ENCODE assay signal across 12 cellular contexts in the genomic region with DNA sequence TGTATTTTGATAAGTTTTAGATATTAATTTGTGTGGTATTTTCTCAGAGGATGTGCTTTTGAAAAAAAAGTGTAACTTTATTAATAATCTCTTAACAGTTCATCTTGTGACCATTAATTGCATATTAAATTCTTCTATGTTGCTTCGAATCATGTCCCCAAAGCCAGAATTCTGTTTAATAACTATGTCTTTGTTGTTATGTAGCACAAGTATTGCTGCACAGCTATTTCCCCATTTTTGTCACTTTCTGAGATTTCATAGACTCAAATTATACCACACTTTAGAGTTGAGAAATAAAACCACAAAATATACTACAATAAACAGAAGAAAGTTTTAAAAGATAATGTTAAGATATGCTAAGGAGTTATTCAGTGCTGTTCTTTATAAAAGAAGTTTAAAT. TPM values are rescaled to one million over a fixed set of nuclear protein-coding genes. Genes with fewer than 3 reads are reported as not detected.
A peak's percentile ranks its signal among the peaks of the same experiment; 100 is the strongest.
DNase-seq lines count a peak whose midpoint lies in the region; ATAC-seq and TF ChIP-seq lines count a peak whose summit lies in the region.
"Had no signal": no experiment of that assay in that cellular context is flagged by ENCODE, and none has a peak within 500 bp of the region (broad histone marks: within the 10 kb centered on the region; RNA-seq: fewer than 3 reads in every experiment).

No MANE protein-coding gene starts in this region.

- peak; percentile 48 to 68 for DNase-seq in AML-193 (lab: John Stamatoyannopoulos, UW)
- DNase-seq in MM.1S: peak; percentile 24
- DNase-seq in endothelial cell (ENCODE audit: low spot score): no peak
- DNase-seq in activated CD8-positive, alpha-beta T cell treated with anti-CD3 and anti-CD28 coated beads, Interleukin-2, amount 10 ng/mL, durations not matched to agents 7 days and 5 days: no peak
- no peak for DNase-seq in germinal center (ENCODE audit: low spot score)
- no peak for DNase-seq in AG08396 (ENCODE audit: low spot score)
- no peak for DNase-seq in osteocyte (ENCODE audit: extremely low spot score, unreplicated experiment)
- DNase-seq: activated T-cell treated with anti-CD3 and anti-CD28 coated beads, Interleukin-2, amount 50 U/mL, for 24 hours; NCI-H524; occipital lobe; stimulated activated CD4-positive, alpha-beta T cell treated with anti-CD3 and anti-CD28 coated beads, Interleukin-4, amount 100 ng/mL, for 4 hours had no signal

- ATAC-seq in activated CD8-positive, alpha-beta T cell treated with anti-CD3 and anti-CD28 coated beads, Interleukin-2, amount 10 ng/mL, durations not matched to agents 7 days and 5 days: no peak

- H4K20me1 ChIP-seq in MM.1S (ENCODE audit: insufficient read depth, low read length): 0 out of 2 replicates have a peak, but pooled peaks cover 6% of the 10 kb centered on the region

- no peaks in the 10 kb centered on the region for H3K9me3 Mint-ChIP-seq in endothelial cell (ENCODE audit: unreplicated experiment)
- H3K9me3 Mint-ChIP-seq in activated CD8-positive, alpha-beta T cell treated with anti-CD3 and anti-CD28 coated beads, Interleukin-2, amount 10 ng/mL, durations not matched to agents 7 days and 5 days (ENCODE audit: insufficient read depth): no peaks in the 10 kb centered on the region
- H3K9me3 Mint-ChIP-seq in osteocyte (ENCODE audit: unreplicated experiment): no peaks in the 10 kb centered on the region
- H3K9me3 Mint-ChIP-seq: activated T-cell treated with anti-CD3 and anti-CD28 coated beads, Interleukin-2, amount 50 U/mL, for 24 hours had no signal

- H3K79me2 ChIP-seq in MM.1S (ENCODE audit: low read length) (peaks cover 98% of the 10 kb centered on the region), parathyroid adenoma (no peaks in the 10 kb centered on the region)

- CTCF ChIA-PET in activated CD8-positive, alpha-beta T cell treated with anti-CD3 and anti-CD28 coated beads, Interleukin-2, amount 10 ng/mL, durations not matched to agents 7 days and 5 days (lab: Charles Lee): no interaction called here

- H3K9me2 ChIP-seq in MM.1S (replicated peaks; ENCODE audit: insufficient read depth, low read length): no peaks in the 10 kb centered on the region

- H3K4me1 ChIP-seq in MM.1S (ENCODE audit: low read length): 0 out of 2 replicates have a peak, but pooled peaks cover under 1% of the 10 kb centered on the region
- no peaks in the 10 kb centered on the region for H3K4me1 ChIP-seq in parathyroid adenoma

- H3F3A ChIP-seq in MM.1S (ENCODE audit: insufficient read depth, low read length): peaks cover 43% of the 10 kb centered on the region

- POLR2A ChIA-PET in activated CD8-positive, alpha-beta T cell treated with anti-CD3 and anti-CD28 coated beads, Interleukin-2, amount 10 ng/mL, durations not matched to agents 7 days and 5 days (lab: Charles Lee): no interaction called here

- H3K27ac Mint-ChIP-seq in endothelial cell (ENCODE audit: unreplicated experiment) (no peak overlapping the region), osteocyte (ENCODE audit: unreplicated experiment) (no peak overlapping the region)
- no peak overlapping the region for H3K27ac Mint-ChIP-seq in activated CD8-positive, alpha-beta T cell treated with anti-CD3 and anti-CD28 coated beads, Interleukin-2, amount 10 ng/mL, durations not matched to agents 7 days and 5 days
- H3K27ac Mint-ChIP-seq: activated T-cell treated with anti-CD3 and anti-CD28 coated beads, Interleukin-2, amount 50 U/mL, for 24 hours had no signal

- H3K4me2 ChIP-seq in MM.1S (ENCODE audit: low read depth, low read length) (peak overlapping the region; percentile 56), parathyroid adenoma (ENCODE audit: low read length) (no peak overlapping the region)

- H3K27me3 ChIP-seq in MM.1S (replicated peaks; ENCODE audit: insufficient read depth, low read length) (no peaks in the 10 kb centered on the region), parathyroid adenoma (ENCODE audit: control insufficient read depth, insufficient read depth, low read length) (peaks cover 4% of the 10 kb centered on the region)

- H3K36me3 ChIP-seq in MM.1S (replicated peaks; ENCODE audit: insufficient read depth, low read length) (peaks cover 12% of the 10 kb centered on the region; the same call in 1 of the 2 replicates), parathyroid adenoma (ENCODE audit: control insufficient read depth, insufficient read depth, low read length) (no peaks in the 10 kb centered on the region)

- H2AFZ ChIP-seq in MM.1S (ENCODE audit: low read length): no peak overlapping the region
- H2AFZ ChIP-seq in parathyroid adenoma: no peak overlapping the region

- H3K36me3 Mint-ChIP-seq in endothelial cell (ENCODE audit: low read depth, unreplicated experiment): peaks cover 6% of the 10 kb centered on the region
- no peaks in the 10 kb centered on the region for H3K36me3 Mint-ChIP-seq in activated CD8-positive, alpha-beta T cell treated with anti-CD3 and anti-CD28 coated beads, Interleukin-2, amount 10 ng/mL, durations not matched to agents 7 days and 5 days (ENCODE audit: low read depth)
- no peaks in the 10 kb centered on the region for H3K36me3 Mint-ChIP-seq in osteocyte (ENCODE audit: unreplicated experiment)

- no peaks in the 10 kb centered on the region for H3K9me3 ChIP-seq in MM.1S (replicated peaks; ENCODE audit: insufficient read depth, low read length)
- H3K9me3 ChIP-seq in parathyroid adenoma (ENCODE audit: control insufficient read depth, low read length): no peaks in the 10 kb centered on the region

- H3K9ac ChIP-seq in MM.1S (ENCODE audit: low read length): peak overlapping the region; percentile 95
- no peak overlapping the region for H3K9ac ChIP-seq in parathyroid adenoma

- H3K27me3 Mint-ChIP-seq in endothelial cell (ENCODE audit: unreplicated experiment) (peaks cover 9% of the 10 kb centered on the region), osteocyte (ENCODE audit: unreplicated experiment) (no peaks in the 10 kb centered on the region)
- peaks cover 51% of the 10 kb centered on the region for H3K27me3 Mint-ChIP-seq in activated CD8-positive, alpha-beta T cell treated with anti-CD3 and anti-CD28 coated beads, Interleukin-2, amount 10 ng/mL, durations not matched to agents 7 days and 5 days (ENCODE audit: low read depth)

- H3K4me3 Mint-ChIP-seq in endothelial cell (ENCODE audit: unreplicated experiment): peak overlapping the region; percentile 82
- H3K4me3 Mint-ChIP-seq in activated CD8-positive, alpha-beta T cell treated with anti-CD3 and anti-CD28 coated beads, Interleukin-2, amount 10 ng/mL, durations not matched to agents 7 days and 5 days: no peak overlapping the region
- no peak overlapping the region for H3K4me3 Mint-ChIP-seq in osteocyte (ENCODE audit: unreplicated experiment)
- H3K4me3 Mint-ChIP-seq: activated T-cell treated with anti-CD3 and anti-CD28 coated beads, Interleukin-2, amount 50 U/mL, for 24 hours had no signal

- H3K27ac ChIP-seq in MM.1S (ENCODE audit: low read length) (peak overlapping the region; percentile 96), parathyroid adenoma (no peak overlapping the region)

- H3K4me1 Mint-ChIP-seq in endothelial cell (ENCODE audit: unreplicated experiment): peaks cover 55% of the 10 kb centered on the region
- peaks cover 21% of the 10 kb centered on the region for H3K4me1 Mint-ChIP-seq in activated CD8-positive, alpha-beta T cell treated with anti-CD3 and anti-CD28 coated beads, Interleukin-2, amount 10 ng/mL, durations not matched to agents 7 days and 5 days (ENCODE audit: low read depth)
- peaks cover 23% of the 10 kb centered on the region for H3K4me1 Mint-ChIP-seq in osteocyte (ENCODE audit: unreplicated experiment)

- H3K4me3 ChIP-seq in MM.1S (ENCODE audit: low read length): peak overlapping the region; percentile 79
- H3K4me3 ChIP-seq in parathyroid adenoma (ENCODE audit: low read depth, low read length): peak overlapping the region; percentile 26

- TF ChIP-seq CTCF in MM.1S (IDR thresholded peaks at IDR 0.05; ENCODE audit: low read length): no peak
- TF ChIP-seq CTCF in endothelial cell (IDR thresholded peaks at IDR 0.05; ENCODE audit: unreplicated experiment): no peak
- no peak for TF ChIP-seq CTCF in parathyroid adenoma (IDR thresholded peaks at IDR 0.05)
- no peak for TF ChIP-seq CTCF in osteocyte (IDR thresholded peaks at IDR 0.05)

RNA-seq across cellular contexts. Expression of a gene that starts 2.8 kb away (rescaled TPM):
- total RNA-seq in endothelial cell (ENCODE audit: unreplicated experiment) (134 TPM), osteocyte (9.4 and 9.9 TPM in 2 replicates)
- total RNA-seq in activated CD8-positive, alpha-beta T cell treated with anti-CD3 and anti-CD28 coated beads, Interleukin-2, amount 10 ng/mL, durations not matched to agents 7 days and 5 days: under 1 TPM; 0.13 to 0.53 TPM

Comparison
In these comparisons a context has a peak if more than half of its experiments do, and no peak if none do; other contexts are left out.
1. DNase-seq: peak in AML-193 (2 of 2) and MM.1S (single experiment); none in endothelial cell (single experiment), activated CD8-positive, alpha-beta T cell treated with anti-CD3 and anti-CD28 coated beads, Interleukin-2, amount 10 ng/mL, durations not matched to agents 7 days and 5 days (single experiment), germinal center (single experiment), AG08396 (single experiment) and osteocyte (single experiment).
2. RNA of a gene that starts 2.8 kb away (total RNA-seq): 134 TPM in endothelial cell (single experiment); 9.4 to 9.9 TPM in osteocyte and 0.13 to 0.53 TPM in activated CD8-positive, alpha-beta T cell treated with anti-CD3 and anti-CD28 coated beads, Interleukin-2, amount 10 ng/mL, durations not matched to agents 7 days and 5 days; every median in the first group is over 10 times any median in the second.